In the genomic region with DNA sequence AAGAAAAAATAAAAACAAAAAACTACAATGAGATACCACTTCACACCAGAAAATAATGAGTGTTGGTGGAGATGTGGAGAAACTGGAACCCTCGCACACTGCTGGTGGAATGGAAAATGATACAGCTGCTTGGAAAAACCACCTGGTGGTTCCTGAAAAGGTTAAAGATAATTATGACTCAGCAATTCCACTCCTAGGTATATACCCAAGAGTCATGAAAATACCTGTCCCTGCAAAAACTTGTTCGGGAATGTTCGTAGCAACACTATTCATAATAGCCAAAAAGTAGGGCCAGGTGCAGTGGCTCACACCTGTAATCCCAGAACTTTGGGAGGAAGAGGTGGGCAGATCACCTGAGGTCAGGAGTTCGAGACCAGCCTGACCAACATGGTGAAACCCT, we compare ENCODE assay signal across 27 cellular contexts. TPM values are rescaled to one million over a fixed set of nuclear protein-coding genes. Genes with fewer than 3 reads are reported as not detected.
A peak's percentile ranks its signal among the peaks of the same experiment; 100 is the strongest.
DNase-seq lines count a peak whose midpoint lies in the region; ATAC-seq, FAIRE-seq and TF ChIP-seq lines count a peak whose summit lies in the region.
"Had no signal": no experiment of that assay in that cellular context is flagged by ENCODE, and none has a peak within 500 bp of the region (broad histone marks: within the 10 kb centered on the region; RNA-seq: fewer than 3 reads in every experiment).

No MANE protein-coding gene starts in this region.

- no peaks in the 10 kb centered on the region for H3K27me3 Mint-ChIP-seq in activated naive CD8-positive, alpha-beta T cell treated with anti-CD3 and anti-CD28 coated beads for 36 hours
- H3K27me3 Mint-ChIP-seq in activated naive CD8-positive, alpha-beta T cell treated with anti-CD3 and anti-CD28 coated beads, Interleukin-2, amount 50 U/mL, for 24 hours: no peaks in the 10 kb centered on the region
- H3K27me3 Mint-ChIP-seq: B cell had no signal

- no peak for TF ChIP-seq RAD21 in IMR-90 (IDR thresholded peaks at IDR 0.05; ENCODE audit: low read length)

- H3K9ac ChIP-seq in IMR-90 (ENCODE audit: low read depth, low read length): no peak overlapping the region
- H3K9ac ChIP-seq in keratinocyte (ENCODE audit: control insufficient read depth, extremely low read depth, insufficient read depth, low read length): peak overlapping the region; percentile 55
- no peak overlapping the region for H3K9ac ChIP-seq in Karpas-422 (ENCODE audit: low read length)

- no peak overlapping the region for H2BK20ac ChIP-seq in IMR-90 (ENCODE audit: low read depth, low read length)

- no peak overlapping the region for H3K23ac ChIP-seq in IMR-90 (ENCODE audit: low read depth, low read length)

- H3K4me1 Mint-ChIP-seq in activated naive CD8-positive, alpha-beta T cell treated with anti-CD3 and anti-CD28 coated beads for 36 hours: peaks cover 26% of the 10 kb centered on the region
- H3K4me1 Mint-ChIP-seq in activated naive CD8-positive, alpha-beta T cell treated with anti-CD3 and anti-CD28 coated beads, Interleukin-2, amount 50 U/mL, for 24 hours: peaks cover 37% of the 10 kb centered on the region

- H3K9me3 ChIP-seq in IMR-90 (ENCODE audit: control insufficient read depth, insufficient read depth, low read length) (no peaks in the 10 kb centered on the region), keratinocyte (ENCODE audit: control insufficient read depth, low read depth, low read length) (no peaks in the 10 kb centered on the region), Karpas-422 (ENCODE audit: low read length) (no peaks in the 10 kb centered on the region), transverse colon (no peaks in the 10 kb centered on the region)
- H3K9me3 ChIP-seq: Peyer's patch, SJSA1 had no signal

- H4K20me1 ChIP-seq in IMR-90 (ENCODE audit: insufficient read depth, low read length): no peaks in the 10 kb centered on the region; the same call in 1 of the 2 replicates
- H4K20me1 ChIP-seq in keratinocyte (ENCODE audit: control insufficient read depth, extremely low read depth, insufficient read depth, low read length): no peaks in the 10 kb centered on the region
- H4K20me1 ChIP-seq in Karpas-422 (ENCODE audit: insufficient read depth, low read depth, low read length): no peaks in the 10 kb centered on the region

- H3K36me3 Mint-ChIP-seq in activated naive CD8-positive, alpha-beta T cell treated with anti-CD3 and anti-CD28 coated beads for 36 hours: peaks cover 29% of the 10 kb centered on the region
- H3K36me3 Mint-ChIP-seq in activated naive CD8-positive, alpha-beta T cell treated with anti-CD3 and anti-CD28 coated beads, Interleukin-2, amount 50 U/mL, for 24 hours (ENCODE audit: low read depth): peaks cover 35% of the 10 kb centered on the region

- H3K9me1 ChIP-seq in IMR-90 (ENCODE audit: insufficient read depth, low read length): peaks cover 3% of the 10 kb centered on the region
- H3K9me1 ChIP-seq in keratinocyte (ENCODE audit: control insufficient read depth, extremely low read depth, insufficient read depth, low read length): no peaks in the 10 kb centered on the region

- H3K14ac ChIP-seq in IMR-90 (replicated peaks; ENCODE audit: low read depth, low read length): no peak overlapping the region

- H3K79me1 ChIP-seq in IMR-90 (ENCODE audit: low read depth in 1 of 2, low read length in 2 of 2): peaks cover 3 to 10% of the 10 kb centered on the region in 2 experiments; a peak in 3 of 4 replicates

- H3K4me1 ChIP-seq in IMR-90 (ENCODE audit: control insufficient read depth, insufficient read depth, low read length) (peaks cover 2% of the 10 kb centered on the region; the same call in 1 of the 2 replicates), keratinocyte (ENCODE audit: control insufficient read depth, extremely low read depth, insufficient read depth, low read length) (peaks cover 40% of the 10 kb centered on the region), Karpas-422 (ENCODE audit: low read length) (peaks cover 20% of the 10 kb centered on the region), transverse colon (no peaks in the 10 kb centered on the region)
- H3K4me1 ChIP-seq: SJSA1 had no signal

- no peaks in the 10 kb centered on the region for H3K9me3 Mint-ChIP-seq in activated naive CD8-positive, alpha-beta T cell treated with anti-CD3 and anti-CD28 coated beads for 36 hours
- H3K9me3 Mint-ChIP-seq in activated naive CD8-positive, alpha-beta T cell treated with anti-CD3 and anti-CD28 coated beads, Interleukin-2, amount 50 U/mL, for 24 hours: no peaks in the 10 kb centered on the region
- H3K9me3 Mint-ChIP-seq: CD14-positive monocyte had no signal

- H2AFZ ChIP-seq in IMR-90 (replicated peaks; ENCODE audit: low read length, poor library complexity) (no peak overlapping the region), keratinocyte (ENCODE audit: control insufficient read depth, low read length) (no peak overlapping the region), Karpas-422 (ENCODE audit: low read length) (no peak overlapping the region)

- H3K4me2 ChIP-seq in IMR-90 (ENCODE audit: low read depth, low read length): no peak overlapping the region
- peak overlapping the region; percentile 22 for H3K4me2 ChIP-seq in keratinocyte (ENCODE audit: control insufficient read depth, extremely low read depth, insufficient read depth, low read depth, low read length)
- no peak overlapping the region for H3K4me2 ChIP-seq in Karpas-422 (ENCODE audit: low read depth, low read length, poor library complexity, severe bottlenecking)

- no peaks in the 10 kb centered on the region for H3K27me3 ChIP-seq in IMR-90 (ENCODE audit: control insufficient read depth, insufficient read depth, low read length)
- no peaks in the 10 kb centered on the region for H3K27me3 ChIP-seq in brain microvascular endothelial cell (replicated peaks)
- no peaks in the 10 kb centered on the region for H3K27me3 ChIP-seq in keratinocyte (ENCODE audit: control insufficient read depth, extremely low read depth, insufficient read depth, low read length)
- no peaks in the 10 kb centered on the region for H3K27me3 ChIP-seq in Karpas-422 (ENCODE audit: low read length)
- no peaks in the 10 kb centered on the region for H3K27me3 ChIP-seq in transverse colon
- H3K27me3 ChIP-seq: Peyer's patch, SJSA1 had no signal

- no peak overlapping the region for H4K8ac ChIP-seq in IMR-90 (ENCODE audit: low read depth in 2 of 2, low read length in 2 of 2)

- H2AK9ac ChIP-seq in IMR-90 (replicated peaks; ENCODE audit: low read depth, low read length, poor library complexity): no peak overlapping the region

- H2BK5ac ChIP-seq in IMR-90 (ENCODE audit: low read depth, low read length, poor library complexity, severe bottlenecking): no peak overlapping the region

- CTCF ChIA-PET in IMR-90 (lab: Yijun Ruan, JAX): no interaction called here

- H4K91ac ChIP-seq in IMR-90 (ENCODE audit: insufficient read depth, low read depth, low read length): no peak overlapping the region

- no peak for TF ChIP-seq POLR2A in IMR-90 (IDR thresholded peaks at IDR 0.05; ENCODE audit: low read depth, low read length)
- no peak for TF ChIP-seq POLR2A in transverse colon (IDR thresholded peaks at IDR 0.05)

- H2BK15ac ChIP-seq in IMR-90 (ENCODE audit: low read depth, low read length): no peak overlapping the region

- H3K18ac ChIP-seq in IMR-90 (ENCODE audit: low read depth, low read length): no peak overlapping the region

- FAIRE-seq in keratinocyte (lab: Jason Lieb, UNC): peak; percentile 81
- FAIRE-seq: D721Med had no signal

- H4K5ac ChIP-seq in IMR-90 (ENCODE audit: low read depth, low read length): no peak overlapping the region

- no peaks in the 10 kb centered on the region for H3K9me2 ChIP-seq in Karpas-422 (replicated peaks; ENCODE audit: insufficient read depth, low read length)

- no peak for DNase-seq in activated naive CD8-positive, alpha-beta T cell treated with anti-CD3 and anti-CD28 coated beads for 36 hours
- DNase-seq in activated naive CD8-positive, alpha-beta T cell treated with anti-CD3 and anti-CD28 coated beads, Interleukin-2, amount 50 U/mL, for 24 hours: no peak
- DNase-seq in IMR-90 (no peak), brain microvascular endothelial cell (no peak), keratinocyte (ENCODE audit: low read depth, low spot score) (peak; percentile 84), Karpas-422 (no peak), transverse colon (no peak)
- DNase-seq: DMS53; GF-D8; H7; MV-4-11; NCI-H1105 treated with DMSO at 0.1 percent for 48 hours; NCI-H1694; NCI-H2081; NCI-H2171; NCI-H345; NCI-H524; NCI-H774; NK-92 treated with Interleukin-12 subunit alpha and Interleukin-12 subunit beta, amount 100 ng/mL, for 24 hours; Peyer's patch had no signal

- no peak overlapping the region for H3K4me3 ChIP-seq in IMR-90 (ENCODE audit: insufficient read depth, low read depth, low read length)
- H3K4me3 ChIP-seq in brain microvascular endothelial cell (ENCODE audit: low read depth, low read length): no peak overlapping the region
- H3K4me3 ChIP-seq in keratinocyte (ENCODE audit: control insufficient read depth in 2 of 3, extremely low read depth in 1 of 3, insufficient read depth in 2 of 3, low read depth in 1 of 3, low read length in 3 of 3): no peak overlapping the region
- H3K4me3 ChIP-seq in Karpas-422 (ENCODE audit: low read length): no peak overlapping the region
- no peak overlapping the region for H3K4me3 ChIP-seq in transverse colon
- H3K4me3 ChIP-seq: Peyer's patch, SJSA1 had no signal

- H3K56ac ChIP-seq in IMR-90 (ENCODE audit: extremely low read depth, insufficient read depth, low read length): no peak overlapping the region

- BruUV-seq in IMR-90 (replicated peaks; lab: Mats Ljungman, UMichigan): no TSS peak

- peak overlapping the region; percentile 14 for H3K27ac Mint-ChIP-seq in activated naive CD8-positive, alpha-beta T cell treated with anti-CD3 and anti-CD28 coated beads for 36 hours
- H3K27ac Mint-ChIP-seq in activated naive CD8-positive, alpha-beta T cell treated with anti-CD3 and anti-CD28 coated beads, Interleukin-2, amount 50 U/mL, for 24 hours: no peak overlapping the region

- H3K4me3 Mint-ChIP-seq in activated naive CD8-positive, alpha-beta T cell treated with anti-CD3 and anti-CD28 coated beads for 36 hours: no peak overlapping the region
- no peak overlapping the region for H3K4me3 Mint-ChIP-seq in activated naive CD8-positive, alpha-beta T cell treated with anti-CD3 and anti-CD28 coated beads, Interleukin-2, amount 50 U/mL, for 24 hours
- H3K4me3 Mint-ChIP-seq: CD14-positive monocyte had no signal

- WGBS in IMR-90 (ENCODE audit: extremely low coverage in 2 of 2, insufficient read length in 1 of 2), 2 experiments: no CpG with 5 or more reads among the region's 4 CpGs
- 89 to 90% methylated on average over 2 to 4 of the region's 4 CpGs for WGBS in transverse colon (ENCODE audit: low coverage in 1 of 2), 2 donors

- H3K4ac ChIP-seq in IMR-90 (ENCODE audit: low read depth, low read length): no peak overlapping the region

- ATAC-seq in activated naive CD8-positive, alpha-beta T cell treated with anti-CD3 and anti-CD28 coated beads, Interleukin-2, amount 50 U/mL, for 24 hours: no peak
- ATAC-seq in IMR-90 (ENCODE audit: low read depth) (no peak), HG03354 (IDR thresholded peaks at IDR 0.05; ENCODE audit: poor library complexity, severe bottlenecking, unreplicated experiment) (no peak)
- ATAC-seq: Right ventricle myocardium inferior had no signal

- H3K27ac ChIP-seq in IMR-90 (ENCODE audit: insufficient read depth, low read length) (no peak overlapping the region), brain microvascular endothelial cell (peak overlapping the region; percentile 6), keratinocyte (ENCODE audit: control insufficient read depth, insufficient read depth, low read length) (peak overlapping the region; percentile 84), Karpas-422 (ENCODE audit: low read length) (no peak overlapping the region), transverse colon (no peak overlapping the region)
- H3K27ac ChIP-seq: HL-60, Peyer's patch, SJSA1 had no signal

- POLR2A ChIA-PET in IMR-90 (lab: Charles Lee; ENCODE audit: unreplicated experiment): no interaction called here

- H3K79me2 ChIP-seq in keratinocyte (ENCODE audit: control insufficient read depth, insufficient read depth, low read length): no peaks in the 10 kb centered on the region
- no peaks in the 10 kb centered on the region for H3K79me2 ChIP-seq in Karpas-422 (ENCODE audit: low read length)

- H3K36me3 ChIP-seq in IMR-90 (ENCODE audit: control insufficient read depth, insufficient read depth, low read length) (peaks cover 38% of the 10 kb centered on the region), brain microvascular endothelial cell (replicated peaks) (peaks cover 13% of the 10 kb centered on the region), keratinocyte (ENCODE audit: control insufficient read depth in 2 of 2, extremely low read depth in 1 of 2, insufficient read depth in 2 of 2, low read length in 2 of 2) (peaks cover 3 to 28% of the 10 kb centered on the region in 2 experiments), Karpas-422 (ENCODE audit: insufficient read depth, low read length) (0 out of 2 replicates have a peak, but pooled peaks cover 8% of the 10 kb centered on the region), transverse colon (peaks cover 0 to 40% (median 15%) of the 10 kb centered on the region in 4 donors)

- no peak for TF ChIP-seq CTCF in IMR-90 (conservative IDR thresholded peaks at IDR 0.05; ENCODE audit: low read depth, low read length)
- TF ChIP-seq CTCF in brain microvascular endothelial cell (IDR thresholded peaks at IDR 0.05; ENCODE audit: low read depth, low read length, missing control alignments): no peak
- TF ChIP-seq CTCF in keratinocyte (optimal IDR thresholded peaks at IDR 0.05 in 1 of 3, IDR thresholded peaks at IDR 0.05 in 1 of 3, conservative IDR thresholded peaks at IDR 0.05 in 1 of 3; ENCODE audit: extremely low read depth in 1 of 3, insufficient read depth in 2 of 3, low read length in 3 of 3): no peak
- TF ChIP-seq CTCF in transverse colon (IDR thresholded peaks at IDR 0.05): no peak

- dilution Hi-C loops in IMR-90 (cut with HindIII; ENCODE audit: low sequenced_read_pairs, unreplicated experiment): no loop called here
- dilution Hi-C loops in keratinocyte (cut with MboI; ENCODE audit: extremely low pct_ligation_motif_present, low sequenced_read_pairs): no loop called here

- no peak for TF ChIP-seq EP300 in transverse colon (IDR thresholded peaks at IDR 0.05; ENCODE audit: low read depth)

- no peak overlapping the region for H2BK120ac ChIP-seq in IMR-90 (ENCODE audit: low read depth, low read length)

- H2AK5ac ChIP-seq in IMR-90 (ENCODE audit: low read depth, low read length): no peak overlapping the region

- intact Hi-C loops in IMR-90 (cut with micrococcal nuclease): no loop called here
- intact Hi-C loops in transverse colon (cut with DNase I; ENCODE audit: low total_unique reads): no loop called here

- in situ Hi-C loops in IMR-90 (cut with MboI; ENCODE audit: low sequenced_read_pairs) (loop anchor here (25.0 kb wide), 1 partner anchor 772 kb away; no protein-coding TSS in a partner anchor), brain microvascular endothelial cell (cut with HindIII; ENCODE audit: low pct_ligation_motif_present, low sequenced_read_pairs) (no loop called here), transverse colon (cut with MboI; ENCODE audit: low pct_ligation_motif_present in 1 of 4, low pct_unique_long_range_greater_than_20kb in 1 of 4, low sequenced_read_pairs in 3 of 4) (no loop called here)

RNA-seq across cellular contexts. Expression of a gene that starts 8.1 kb away (rescaled TPM):
- 10 to 100 TPM; 24.9 to 29.8 TPM for total RNA-seq in activated naive CD8-positive, alpha-beta T cell treated with anti-CD3 and anti-CD28 coated beads for 36 hours
- 47.8 and 54.1 TPM in 2 replicates for total RNA-seq in IMR-90 (2012; rRNA removed)
- polyA plus RNA-seq in IMR-90 (2012; rRNA removed): 57.8 and 60.8 TPM in 2 replicates
- polyA plus RNA-seq in IMR-90 (2012; cell fraction: cytosol; rRNA removed): 57.4 and 63.7 TPM in 2 replicates
- 15.2 and 56.8 TPM in 2 replicates for polyA plus RNA-seq in IMR-90 (2012; cell fraction: nucleus; rRNA removed; ENCODE audit: low replicate concordance)
- polyA plus RNA-seq in keratinocyte: 45.7 to 66.6 TPM (median 50.8 TPM) in 3 replicates
- polyA plus RNA-seq in keratinocyte (2011; ENCODE audit: low read depth): 7.7 TPM
- 32.5 and 49.0 TPM in 2 replicates for polyA plus RNA-seq in keratinocyte (2011; cell fraction: cytosol; rRNA removed)
- polyA plus RNA-seq in keratinocyte (2011; cell fraction: nucleus; rRNA removed): 16.4 and 23.9 TPM in 2 replicates
- 21.0 and 53.0 TPM in 2 replicates for polyA plus RNA-seq in keratinocyte (2012; ENCODE audit: low replicate concordance)
- polyA minus RNA-seq in keratinocyte: 1.4 to 11.1 TPM (median 4.8 TPM) in 3 replicates
- 9.8 TPM for polyA minus RNA-seq in keratinocyte (2011; cell fraction: cytosol; rRNA and poly(A)+ RNA removed)
- polyA minus RNA-seq in keratinocyte (2011; cell fraction: nucleus; rRNA and poly(A)+ RNA removed): 2.6 TPM in 2 replicates
- total RNA-seq in Karpas-422 (2014; rRNA removed; shearing (Covaris generic); ENCODE audit: low replicate concordance): 20.6 and 51.3 TPM in 2 replicates
- 10 to 100 TPM in 2 of 4 donors, 1 to 10 TPM in 2; 2.8 to 23.1 (median 14.5) TPM for total RNA-seq in transverse colon

RNA-seq across cellular contexts. Expression of a gene that starts 36.9 kb away (rescaled TPM):
- 10 to 100 TPM; 39.9 to 41.1 TPM for total RNA-seq in activated naive CD8-positive, alpha-beta T cell treated with anti-CD3 and anti-CD28 coated beads for 36 hours
- 10.8 and 15.6 TPM in 2 replicates for total RNA-seq in IMR-90 (2012; rRNA removed)
- polyA plus RNA-seq in IMR-90 (2012; rRNA removed): 13.5 and 21.0 TPM in 2 replicates
- polyA plus RNA-seq in IMR-90 (2012; cell fraction: cytosol; rRNA removed): 2.5 and 4.0 TPM in 2 replicates
- polyA plus RNA-seq in IMR-90 (2012; cell fraction: nucleus; rRNA removed; ENCODE audit: low replicate concordance): 10.1 and 46.4 TPM in 2 replicates
- 13.9 to 22.1 TPM (median 16.8 TPM) in 3 replicates for polyA plus RNA-seq in keratinocyte
- 35.7 TPM for polyA plus RNA-seq in keratinocyte (2011; ENCODE audit: low read depth)
- 7.0 and 8.2 TPM in 2 replicates for polyA plus RNA-seq in keratinocyte (2011; cell fraction: cytosol; rRNA removed)
- polyA plus RNA-seq in keratinocyte (2011; cell fraction: nucleus; rRNA removed): 31.3 and 39.0 TPM in 2 replicates
- 18.0 and 25.3 TPM in 2 replicates for polyA plus RNA-seq in keratinocyte (2012; ENCODE audit: low replicate concordance)
- 4.7 to 21.6 TPM (median 6.7 TPM) in 3 replicates for polyA minus RNA-seq in keratinocyte
- 3.6 TPM for polyA minus RNA-seq in keratinocyte (2011; cell fraction: cytosol; rRNA and poly(A)+ RNA removed)
- polyA minus RNA-seq in keratinocyte (2011; cell fraction: nucleus; rRNA and poly(A)+ RNA removed): 10.8 and 16.8 TPM in 2 replicates
- 10.1 and 17.0 TPM in 2 replicates for total RNA-seq in Karpas-422 (2014; rRNA removed; shearing (Covaris generic); ENCODE audit: low replicate concordance)
- 10 to 100 TPM; 28.9 to 55.6 (median 45.8) TPM for total RNA-seq in transverse colon

Comparison
In these comparisons a context has a peak if more than half of its experiments do, and no peak if none do; other contexts are left out.
1. H3K27ac ChIP-seq: peak in brain microvascular endothelial cell (single experiment) and keratinocyte (single experiment); none in IMR-90 (single experiment), Karpas-422 (single experiment) and transverse colon (0 of 4).